Comparison of ENCODE assay signal across 19 cellular contexts in genomic region chr4:99248714-99249113, GRCh38. TPM values are rescaled to one million over a fixed set of nuclear protein-coding genes. Genes with fewer than 3 reads are reported as not detected.
DNase-seq lines count a peak whose midpoint lies in the region; ATAC-seq and TF ChIP-seq lines count a peak whose summit lies in the region.
"Had no signal": no experiment of that assay in that cellular context is flagged by ENCODE, and none has a peak within 500 bp of the region (broad histone marks: within the 10 kb centered on the region; RNA-seq: fewer than 3 reads in every experiment).

No MANE protein-coding gene starts in this region.

- TF ChIP-seq CTCF in AG04450 (IDR thresholded peaks at IDR 0.05; ENCODE audit: low read depth, low read length) = no peak
- TF ChIP-seq CTCF in cardiac fibroblast (IDR thresholded peaks at IDR 0.05; ENCODE audit: low read depth, low read length) = no peak
- TF ChIP-seq CTCF in foreskin keratinocyte (conservative IDR thresholded peaks at IDR 0.05) = no peak
- TF ChIP-seq CTCF in stomach (IDR thresholded peaks at IDR 0.05) = no peak

- intact Hi-C loops in stomach (cut with DNase I; ENCODE audit: low total_unique reads) = no loop called here

- H3K4me3 ChIP-seq in AG04450 (ENCODE audit: low read depth, low read length) = no peak overlapping the region
- H3K4me3 ChIP-seq in cardiac fibroblast (replicated peaks in 1 of 2; ENCODE audit: low read depth in 2 of 2, low read length in 2 of 2) = no peak overlapping the region
- no peak overlapping the region for H3K4me3 ChIP-seq in stomach
- H3K4me3 ChIP-seq: SK-N-MC had no signal

- no peak overlapping the region for H3K4me3 Mint-ChIP-seq in T-helper 17 cell

- H3K4me1 ChIP-seq in foreskin keratinocyte (no peaks in the 10 kb centered on the region), stomach (no peaks in the 10 kb centered on the region)

- ATAC-seq in foreskin keratinocyte = peak; percentile 38
- ATAC-seq in T-helper 17 cell = no peak
- ATAC-seq: Right ventricle myocardium inferior had no signal

- POLR2A ChIA-PET in AG04450 (lab: Yijun Ruan, JAX) = no interaction called here

- CTCF ChIA-PET in AG04450 (lab: Charles Lee) = no interaction called here

- DNase-seq in AG04450 (ENCODE audit: low read depth, low spot score) (peak; percentile 0), NCI-H69 (lab: John Stamatoyannopoulos, UW) (peak; percentile 2), cardiac fibroblast (ENCODE audit: low read depth in 2 of 2) (peak; percentile 3 to 38), foreskin keratinocyte (peak; percentile 31 to 55), stomach (no peak), T-helper 1 cell (no peak), midbrain (lab: John Stamatoyannopoulos, UW) (no peak), T-helper 17 cell (no peak)
- DNase-seq: C1 segment of cervical spinal cord, NCI-H1417 treated with DMSO at 0.1 percent for 48 hours, NCI-H2029 treated with DMSO at 0.1 percent for 48 hours, NCI-H2171 treated with DMSO at 0.1 percent for 48 hours had no signal

- no peak for TF ChIP-seq POLR2A in stomach (IDR thresholded peaks at IDR 0.05)

- H3K27me3 Mint-ChIP-seq in T-helper 17 cell = peaks cover 4% of the 10 kb centered on the region

- H3K27ac Mint-ChIP-seq in T-helper 17 cell = no peak overlapping the region

- no peaks in the 10 kb centered on the region for H3K36me3 ChIP-seq in stomach

- H3K9me3 ChIP-seq in AG04450 (ENCODE audit: control insufficient read depth, insufficient read depth, low read length) = no peaks in the 10 kb centered on the region
- H3K9me3 ChIP-seq in stomach = peaks cover 0 to 18% (median 7%) of the 10 kb centered on the region in 4 donors
- no peaks in the 10 kb centered on the region for H3K9me3 ChIP-seq in T-helper 17 cell (ENCODE audit: control insufficient read depth, low read length, poor library complexity, severe bottlenecking)

- no peaks in the 10 kb centered on the region for H3K4me1 Mint-ChIP-seq in T-helper 17 cell

- 38 to 71% (median 53%) methylated on average over 1 of the region's 1 CpG for WGBS in stomach, 5 donors

- TF ChIP-seq EP300 in stomach (IDR thresholded peaks at IDR 0.05) = no peak

- H3K27me3 ChIP-seq in AG04450 (ENCODE audit: control insufficient read depth, insufficient read depth, low read length) = no peaks in the 10 kb centered on the region
- H3K27me3 ChIP-seq in foreskin keratinocyte = peaks cover 2% of the 10 kb centered on the region
- H3K27me3 ChIP-seq in stomach = no peaks in the 10 kb centered on the region

- no peak overlapping the region for H3K27ac ChIP-seq in AG04450 (ENCODE audit: low read depth, low read length)
- no peak overlapping the region for H3K27ac ChIP-seq in foreskin keratinocyte
- H3K27ac ChIP-seq in stomach = no peak overlapping the region
- H3K27ac ChIP-seq: SK-N-MC had no signal

- H3K36me3 Mint-ChIP-seq in T-helper 17 cell (ENCODE audit: low read depth) = peaks cover 4% of the 10 kb centered on the region

RNA-seq across cellular contexts. Expression of gene ADH6, which starts 29.7 kb away (rescaled TPM):
- polyA plus RNA-seq in AG04450 (2011; rRNA removed) (0.02 TPM in 1 of 2 replicates, not detected in the other), foreskin keratinocyte (not detected in 2 replicates), stomach (under 1 TPM in 1 of 3 donors, not detected in 2; 0.05 TPM)
- polyA minus RNA-seq in AG04450 (2011; rRNA and poly(A)+ RNA removed) = not detected in 2 replicates
- total RNA-seq in foreskin keratinocyte (not detected in 2 replicates), stomach (1 to 10 TPM in 1 of 5 donors, under 1 TPM in 1, not detected in 3; 0.92 to 1.7 TPM), T-helper 17 cell (not detected)
- total RNA-seq: A172, Daoy, H1, LHCN-M2, NCI-H460, Right ventricle myocardium inferior had no signal
- polyA plus RNA-seq: H1 had no signal

RNA-seq across cellular contexts. Expression of gene ADH1A, which starts 42.1 kb away (rescaled TPM):
- not detected in 2 replicates for polyA plus RNA-seq in AG04450 (2011; rRNA removed)
- polyA minus RNA-seq in AG04450 (2011; rRNA and poly(A)+ RNA removed) = not detected in 2 replicates
- not detected in 2 replicates for total RNA-seq in foreskin keratinocyte
- not detected in 2 replicates for polyA plus RNA-seq in foreskin keratinocyte
- total RNA-seq in stomach = not detected
- polyA plus RNA-seq in stomach = not detected
- not detected for total RNA-seq in T-helper 17 cell
- total RNA-seq: A172, Daoy, H1, LHCN-M2, NCI-H460 had no signal
- polyA plus RNA-seq: H1 had no signal

Comparison
In these comparisons a context has a peak if more than half of its experiments do, and no peak if none do; other contexts are left out.
1. DNase-seq: peak in AG04450 (single experiment), NCI-H69 (single experiment), cardiac fibroblast (2 of 2) and foreskin keratinocyte (2 of 2); none in stomach (single experiment), T-helper 1 cell (0 of 5), midbrain (single experiment) and T-helper 17 cell (0 of 3).